Comparison of ENCODE assay signal across 9 cellular contexts in genomic region chr16:79287424-79287917, GRCh38.
DNase-seq lines count a peak whose midpoint lies in the region; ATAC-seq and TF ChIP-seq lines count a peak whose summit lies in the region.
"Had no signal": no experiment of that assay in that cellular context is flagged by ENCODE, and none has a peak within 500 bp of the region (broad histone marks: within the 10 kb centered on the region; RNA-seq: fewer than 3 reads in every experiment).

No MANE protein-coding gene starts in this region.

- no peaks in the 10 kb centered on the region for H4K20me1 ChIP-seq in GM23338 (replicated peaks; ENCODE audit: insufficient read depth)

- no peaks in the 10 kb centered on the region for H3K27me3 ChIP-seq in GM23338 (ENCODE audit: insufficient read depth)
- H3K27me3 ChIP-seq in ovary: no peaks in the 10 kb centered on the region
- H3K27me3 ChIP-seq in gastroesophageal sphincter: peaks cover 11% of the 10 kb centered on the region

- intact Hi-C loops in ovary (cut with DNase I): no loop called here

- H3F3A ChIP-seq in GM23338 (replicated peaks; ENCODE audit: low read depth): no peaks in the 10 kb centered on the region

- 1 to 5% (median 1%) methylated on average over 5 of the region's 5 CpGs for WGBS in ovary, 3 donors
- 10 to 42% methylated on average over 4 of the region's 5 CpGs for WGBS in gastroesophageal sphincter (ENCODE audit: low coverage in 1 of 2), 2 donors

- no peak for TF ChIP-seq EP300 in ovary (IDR thresholded peaks at IDR 0.05)
- no peak for TF ChIP-seq EP300 in gastroesophageal sphincter (IDR thresholded peaks at IDR 0.05)

- no peak overlapping the region; the same call in 1 of the 2 replicates for H3K27ac Mint-ChIP-seq in GM23338
- H3K27ac Mint-ChIP-seq in activated naive CD8-positive, alpha-beta T cell treated with anti-CD3 and anti-CD28 coated beads, Interleukin-2, amount 10 ng/mL, durations not matched to agents 7 days and 5 days: peak overlapping the region; percentile 13
- H3K27ac Mint-ChIP-seq: WTC11 had no signal

- no peak overlapping the region for H3K4me2 ChIP-seq in GM23338

- H3K27me3 Mint-ChIP-seq in GM23338 (ENCODE audit: insufficient read depth, low read depth, poor library complexity): peaks cover 2% of the 10 kb centered on the region
- H3K27me3 Mint-ChIP-seq in activated naive CD8-positive, alpha-beta T cell treated with anti-CD3 and anti-CD28 coated beads, Interleukin-2, amount 10 ng/mL, durations not matched to agents 7 days and 5 days: peaks cover 27% of the 10 kb centered on the region

- H3K27ac ChIP-seq in GM23338 (ENCODE audit: low read depth) (no peak overlapping the region), ovary (peak overlapping the region in 1 of 2 donors; percentile 27), RWPE1 (no peak overlapping the region), gastroesophageal sphincter (no peak overlapping the region)

- no peaks in the 10 kb centered on the region for H3K36me3 Mint-ChIP-seq in GM23338 (ENCODE audit: low read depth)
- H3K36me3 Mint-ChIP-seq in activated naive CD8-positive, alpha-beta T cell treated with anti-CD3 and anti-CD28 coated beads, Interleukin-2, amount 10 ng/mL, durations not matched to agents 7 days and 5 days: no peaks in the 10 kb centered on the region
- H3K36me3 Mint-ChIP-seq: WTC11 had no signal

- peaks cover 17% of the 10 kb centered on the region for H3K4me1 Mint-ChIP-seq in GM23338
- peaks cover 25% of the 10 kb centered on the region for H3K4me1 Mint-ChIP-seq in activated naive CD8-positive, alpha-beta T cell treated with anti-CD3 and anti-CD28 coated beads, Interleukin-2, amount 10 ng/mL, durations not matched to agents 7 days and 5 days

- ATAC-seq in GM18502 (IDR thresholded peaks at IDR 0.05; ENCODE audit: poor library complexity, unreplicated experiment) (peak; percentile 13), GM23338 (no peak), gastroesophageal sphincter (no peak)
- ATAC-seq in activated naive CD8-positive, alpha-beta T cell treated with anti-CD3 and anti-CD28 coated beads, Interleukin-2, amount 10 ng/mL, durations not matched to agents 7 days and 5 days (ENCODE audit: low read depth): no peak

- TF ChIP-seq CTCF in GM23338 (conservative IDR thresholded peaks at IDR 0.05; ENCODE audit: low read depth in 2 of 2): no peak
- no peak for TF ChIP-seq CTCF in ovary (IDR thresholded peaks at IDR 0.05)
- no peak for TF ChIP-seq CTCF in RWPE1 (conservative IDR thresholded peaks at IDR 0.05; ENCODE audit: low read depth)
- TF ChIP-seq CTCF in gastroesophageal sphincter (IDR thresholded peaks at IDR 0.05): no peak

- H3K9me2 ChIP-seq in GM23338 (ENCODE audit: insufficient read depth): no peaks in the 10 kb centered on the region; the same call in 1 of the 2 replicates

- no peaks in the 10 kb centered on the region for H3K9me3 Mint-ChIP-seq in GM23338
- peaks cover 1% of the 10 kb centered on the region for H3K9me3 Mint-ChIP-seq in activated naive CD8-positive, alpha-beta T cell treated with anti-CD3 and anti-CD28 coated beads, Interleukin-2, amount 10 ng/mL, durations not matched to agents 7 days and 5 days

- TF ChIP-seq POLR2A in ovary (IDR thresholded peaks at IDR 0.05) (no peak), gastroesophageal sphincter (IDR thresholded peaks at IDR 0.05) (no peak)

- peaks cover 18% of the 10 kb centered on the region; the same call in 1 of the 2 replicates for H3K4me1 ChIP-seq in GM23338 (ENCODE audit: insufficient read depth)
- peaks cover 10% of the 10 kb centered on the region for H3K4me1 ChIP-seq in ovary (ENCODE audit: insufficient read depth)
- H3K4me1 ChIP-seq in gastroesophageal sphincter: peaks cover 0 to 11% (median 3%) of the 10 kb centered on the region in 3 donors

- no peak overlapping the region for H3K4me3 ChIP-seq in GM23338
- H3K4me3 ChIP-seq in ovary: peak overlapping the region; percentile 31
- H3K4me3 ChIP-seq in gastroesophageal sphincter: peak overlapping the region in 1 of 2 donors; percentile 36

- H2AFZ ChIP-seq in GM23338: peak overlapping the region; percentile 80

- no peaks in the 10 kb centered on the region for H3K79me2 ChIP-seq in GM23338 (replicated peaks; ENCODE audit: insufficient read depth)

- CTCF ChIA-PET in RWPE1 (lab: Yijun Ruan, JAX): no interaction called here

- no peak overlapping the region for H3K4me3 Mint-ChIP-seq in GM23338
- peak overlapping the region; percentile 55 for H3K4me3 Mint-ChIP-seq in activated naive CD8-positive, alpha-beta T cell treated with anti-CD3 and anti-CD28 coated beads, Interleukin-2, amount 10 ng/mL, durations not matched to agents 7 days and 5 days
- H3K4me3 Mint-ChIP-seq: WTC11 had no signal

- no peaks in the 10 kb centered on the region for H3K36me3 ChIP-seq in GM23338 (ENCODE audit: insufficient read depth)
- no peaks in the 10 kb centered on the region for H3K36me3 ChIP-seq in ovary
- no peaks in the 10 kb centered on the region for H3K36me3 ChIP-seq in gastroesophageal sphincter

- POLR2A ChIA-PET in activated naive CD8-positive, alpha-beta T cell treated with anti-CD3 and anti-CD28 coated beads, Interleukin-2, amount 10 ng/mL, durations not matched to agents 7 days and 5 days (lab: Charles Lee): no interaction called here
- POLR2A ChIA-PET in RWPE1 (lab: Yijun Ruan, JAX; ENCODE audit: low non-redundant PET): no interaction called here

- H3K9me3 ChIP-seq in ovary (no peaks in the 10 kb centered on the region), gastroesophageal sphincter (no peaks in the 10 kb centered on the region)

- DNase-seq in GM23338 (ENCODE audit: low spot score) (no peak), ovary (no peak), NCI-H1048 (lab: John Stamatoyannopoulos, UW) (no peak), RWPE1 (ENCODE audit: low spot score) (no peak)
- no peak for DNase-seq in activated naive CD8-positive, alpha-beta T cell treated with anti-CD3 and anti-CD28 coated beads, Interleukin-2, amount 10 ng/mL, durations not matched to agents 7 days and 5 days
- DNase-seq: islet precursor cell had no signal

TF ChIP-seq in GM23338, 12 proteins besides CTCF, POLR2A, EP300 and RAD21 (continues in another document):
- no peak for TF ChIP-seq NANOG (IDR thresholded peaks at IDR 0.05; ENCODE audit: borderline replicate concordance)
- TF ChIP-seq ZNF331 (CRISPR knock-in tag; IDR thresholded peaks at IDR 0.05; ENCODE audit: low read depth): no peak
- TF ChIP-seq JUNB (IDR thresholded peaks at IDR 0.05; ENCODE audit: unreplicated experiment): no peak
- no peak for TF ChIP-seq ETS1 (IDR thresholded peaks at IDR 0.05)
- no peak for TF ChIP-seq EZH2 (IDR thresholded peaks at IDR 0.05; ENCODE audit: low read depth, unreplicated experiment)
- TF ChIP-seq STAT1 (IDR thresholded peaks at IDR 0.05; ENCODE audit: unreplicated experiment): no peak
